27 cellular contexts compared by ENCODE assay signal in genomic region chr7:139614886-139615285, GRCh38.
"Had no signal": no experiment of that assay in that cellular context is flagged by ENCODE, and none has a peak within 500 bp of the region (broad histone marks: within the 10 kb centered on the region; RNA-seq: fewer than 3 reads in every experiment).

No MANE protein-coding gene starts in this region.

- H3K79me2 ChIP-seq: hepatocyte had no signal

- H3K27me3 ChIP-seq: esophagus muscularis mucosa, hepatocyte, pancreas, right lobe of liver, suprapubic skin had no signal

- H3K4me1 ChIP-seq: esophagus muscularis mucosa, pancreas, suprapubic skin had no signal

- H3K9me3 ChIP-seq: esophagus muscularis mucosa, left ventricle myocardium inferior, pancreas, right lobe of liver, suprapubic skin had no signal

- H3K4me3 Mint-ChIP-seq: activated CD4-positive, alpha-beta memory T cell treated with anti-CD3 and anti-CD28 coated beads, Interleukin-2, amount 10 ng/mL, durations not matched to agents 7 days and 5 days; activated CD4-positive, alpha-beta T cell treated with anti-CD3 and anti-CD28 coated beads, Interleukin-2, amount 10 ng/mL, durations not matched to agents 24 days and 14 days; activated naive CD4-positive, alpha-beta T cell treated with anti-CD3 and anti-CD28 coated beads for 36 hours; activated T-cell treated with anti-CD3 and anti-CD28 coated beads, Interleukin-2, amount 50 U/mL, for 72 hours; brain; effector memory CD8-positive, alpha-beta T cell; immature natural killer cell; mesothelial cell of epicardium; natural killer cell; stimulated activated effector memory CD8-positive, alpha-beta T cell treated with anti-CD3 and anti-CD28 coated beads, Interleukin-12 subunit alpha, Interleukin-12 subunit beta, amount 100 ng/mL, for 72 hours; stimulated activated naive CD8-positive, alpha-beta T cell treated with anti-CD3 and anti-CD28 coated beads, Interleukin-15, amount 100 ng/mL, for 72 hours had no signal

- H3K4me1 Mint-ChIP-seq: activated CD4-positive, alpha-beta memory T cell treated with anti-CD3 and anti-CD28 coated beads, Interleukin-2, amount 10 ng/mL, durations not matched to agents 7 days and 5 days; activated CD4-positive, alpha-beta T cell treated with anti-CD3 and anti-CD28 coated beads, Interleukin-2, amount 10 ng/mL, durations not matched to agents 24 days and 14 days; brain; immature natural killer cell; mesothelial cell of epicardium; stimulated activated naive CD8-positive, alpha-beta T cell treated with anti-CD3 and anti-CD28 coated beads, Interleukin-15, amount 100 ng/mL, for 72 hours had no signal

- DNase-seq: activated CD4-positive, alpha-beta memory T cell treated with anti-CD3 and anti-CD28 coated beads, Interleukin-2, amount 10 ng/mL, durations not matched to agents 7 days and 5 days; activated CD4-positive, alpha-beta T cell treated with anti-CD3 and anti-CD28 coated beads, Interleukin-2, amount 10 ng/mL, durations not matched to agents 24 days and 14 days; activated effector memory CD4-positive, alpha-beta T cell treated with Interleukin-2 at 50 U/mL for 16 hours; activated naive CD4-positive, alpha-beta T cell treated with anti-CD3 and anti-CD28 coated beads for 36 hours; activated T-cell treated with anti-CD3 and anti-CD28 coated beads, Interleukin-2, amount 50 U/mL, for 72 hours; amygdala; dermis blood vessel endothelial cell; effector memory CD8-positive, alpha-beta T cell; glutamatergic neuron; immature natural killer cell; left ventricle myocardium inferior; mammary epithelial cell; natural killer cell; pancreas; right lobe of liver; stimulated activated CD4-positive, alpha-beta T cell treated with anti-CD3 and anti-CD28 coated beads, Interleukin-1b, Interleukin-23, amount 100 ng/mL, for 48 hours; stimulated activated naive CD8-positive, alpha-beta T cell treated with anti-CD3 and anti-CD28 coated beads, Interleukin-15, amount 100 ng/mL, for 72 hours had no signal

- H3K4me3 ChIP-seq: esophagus muscularis mucosa, hepatocyte, left ventricle myocardium inferior, pancreas, right lobe of liver, SK-N-MC, skin epidermis, suprapubic skin had no signal

- H2AFZ ChIP-seq: hepatocyte had no signal

- H3K9me3 Mint-ChIP-seq: activated CD4-positive, alpha-beta memory T cell treated with anti-CD3 and anti-CD28 coated beads, Interleukin-2, amount 10 ng/mL, durations not matched to agents 7 days and 5 days; activated CD4-positive, alpha-beta T cell treated with anti-CD3 and anti-CD28 coated beads, Interleukin-2, amount 10 ng/mL, durations not matched to agents 24 days and 14 days; activated naive CD4-positive, alpha-beta T cell treated with anti-CD3 and anti-CD28 coated beads for 36 hours; activated T-cell treated with anti-CD3 and anti-CD28 coated beads, Interleukin-2, amount 50 U/mL, for 72 hours; brain; effector memory CD8-positive, alpha-beta T cell; immature natural killer cell; mesothelial cell of epicardium; natural killer cell; stimulated activated effector memory CD8-positive, alpha-beta T cell treated with anti-CD3 and anti-CD28 coated beads, Interleukin-12 subunit alpha, Interleukin-12 subunit beta, amount 100 ng/mL, for 72 hours; stimulated activated naive CD8-positive, alpha-beta T cell treated with anti-CD3 and anti-CD28 coated beads, Interleukin-15, amount 100 ng/mL, for 72 hours had no signal

- H3K4me2 ChIP-seq: hepatocyte had no signal

- ATAC-seq: activated CD4-positive, CD25-positive, alpha-beta regulatory T cell treated with anti-CD3 and anti-CD28 coated beads, Interleukin-2, amount 50 U/mL, for 24 hours; activated T-cell treated with anti-CD3 and anti-CD28 coated beads, Interleukin-2, amount 50 U/mL, for 72 hours; effector memory CD8-positive, alpha-beta T cell; natural killer cell; pancreas; stimulated activated effector memory CD8-positive, alpha-beta T cell treated with anti-CD3 and anti-CD28 coated beads, Interleukin-12 subunit alpha, Interleukin-12 subunit beta, amount 100 ng/mL, for 72 hours; stimulated activated naive CD8-positive, alpha-beta T cell treated with anti-CD3 and anti-CD28 coated beads, Interleukin-15, amount 100 ng/mL, for 72 hours had no signal

- H3K27ac Mint-ChIP-seq: activated CD4-positive, alpha-beta memory T cell treated with anti-CD3 and anti-CD28 coated beads, Interleukin-2, amount 10 ng/mL, durations not matched to agents 7 days and 5 days; activated CD4-positive, alpha-beta T cell treated with anti-CD3 and anti-CD28 coated beads, Interleukin-2, amount 10 ng/mL, durations not matched to agents 24 days and 14 days; activated naive CD4-positive, alpha-beta T cell treated with anti-CD3 and anti-CD28 coated beads for 36 hours; effector memory CD8-positive, alpha-beta T cell; mesothelial cell of epicardium; stimulated activated effector memory CD8-positive, alpha-beta T cell treated with anti-CD3 and anti-CD28 coated beads, Interleukin-12 subunit alpha, Interleukin-12 subunit beta, amount 100 ng/mL, for 72 hours; stimulated activated naive CD8-positive, alpha-beta T cell treated with anti-CD3 and anti-CD28 coated beads, Interleukin-15, amount 100 ng/mL, for 72 hours had no signal

- H3K27ac ChIP-seq: esophagus muscularis mucosa, hepatocyte, left ventricle myocardium inferior, pancreas, right lobe of liver, SK-N-MC, skin epidermis, suprapubic skin, VCaP had no signal

- H3K27me3 Mint-ChIP-seq: activated CD4-positive, alpha-beta memory T cell treated with anti-CD3 and anti-CD28 coated beads, Interleukin-2, amount 10 ng/mL, durations not matched to agents 7 days and 5 days; activated CD4-positive, alpha-beta T cell treated with anti-CD3 and anti-CD28 coated beads, Interleukin-2, amount 10 ng/mL, durations not matched to agents 24 days and 14 days; brain; effector memory CD8-positive, alpha-beta T cell; stimulated activated naive CD8-positive, alpha-beta T cell treated with anti-CD3 and anti-CD28 coated beads, Interleukin-15, amount 100 ng/mL, for 72 hours had no signal
